Comparison of ENCODE assay signal across 8 cellular contexts in the genomic region with DNA sequence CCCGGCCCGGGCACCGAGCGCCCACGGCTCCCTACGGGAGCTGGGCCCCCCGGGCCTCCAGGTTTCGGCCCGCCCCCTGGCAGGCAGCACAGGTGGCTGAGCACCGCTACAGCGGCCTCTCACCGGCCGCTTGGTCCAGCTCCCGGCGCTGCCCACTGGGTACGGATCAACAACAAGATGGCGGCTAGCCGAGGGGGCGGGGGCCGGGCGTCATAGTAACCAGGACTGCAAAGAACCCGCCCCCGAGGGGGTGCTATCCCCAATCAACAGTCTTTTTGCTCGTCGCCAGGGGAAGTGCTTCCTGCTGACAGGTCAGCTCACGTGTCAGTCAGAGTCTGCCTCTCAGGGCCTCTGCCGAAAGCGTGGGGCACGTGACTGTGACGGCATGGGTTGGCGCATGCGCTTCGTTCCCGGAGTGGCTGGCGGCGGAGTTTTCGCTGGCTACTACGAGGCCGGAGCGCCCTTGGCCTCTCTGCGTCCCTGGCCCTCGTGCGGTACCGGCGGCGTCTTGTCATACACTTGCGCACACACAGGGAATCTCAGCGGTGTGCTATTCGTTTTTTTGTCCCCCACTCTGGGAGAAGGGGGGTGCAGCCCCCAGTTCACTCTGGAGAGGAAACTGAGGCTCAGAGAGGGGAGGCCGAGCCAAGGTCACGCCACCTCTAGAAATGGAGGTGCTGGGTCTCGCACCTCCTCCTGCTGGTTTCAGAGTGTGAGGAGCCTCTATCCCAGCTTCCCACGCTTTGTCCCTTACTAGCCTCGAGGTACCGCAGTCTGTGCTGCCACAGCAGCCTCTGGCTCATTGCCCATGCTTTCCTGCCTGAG. TPM values are rescaled to one million over a fixed set of nuclear protein-coding genes. Genes with fewer than 3 reads are reported as not detected.
A peak's percentile ranks its signal among the peaks of the same experiment; 100 is the strongest.
DNase-seq lines count a peak whose midpoint lies in the region; ATAC-seq and TF ChIP-seq lines count a peak whose summit lies in the region.

IP6K1 (minus strand) TSS at position 186 of the 825 bp plus-strand sequence. CDS start 38,502 bp downstream, outside the sequence.

- H3K9me3 ChIP-seq in HAP-1 (no peaks in the 10 kb centered on the region), MM.1S (replicated peaks; ENCODE audit: insufficient read depth, low read length) (no peaks in the 10 kb centered on the region)

- no peak for TF ChIP-seq CTCF in MM.1S (IDR thresholded peaks at IDR 0.05; ENCODE audit: low read length)
- no peak for TF ChIP-seq CTCF in nephron progenitor cell (IDR thresholded peaks at IDR 0.05)

- peak within 1 kb of the TSS; percentile 97 for H3K4me3 ChIP-seq in HAP-1
- peak within 1 kb of the TSS; percentile 79 for H3K4me3 ChIP-seq in MM.1S (ENCODE audit: low read length)

- H3K4me2 ChIP-seq in MM.1S (ENCODE audit: low read depth, low read length) = peak within 1 kb of the TSS; percentile 97

- H3K9me3 Mint-ChIP-seq in nephron progenitor cell = no peaks in the 10 kb centered on the region
- H3K9me3 Mint-ChIP-seq in stimulated activated naive CD8-positive, alpha-beta T cell treated with anti-CD3 and anti-CD28 coated beads, Interleukin-15, amount 100 ng/mL, for 72 hours = no peaks in the 10 kb centered on the region

- H3K79me2 ChIP-seq in MM.1S (ENCODE audit: low read length) = peaks cover 44% of the 10 kb centered on the region

- peak; percentile 100 for ATAC-seq in stimulated activated naive CD8-positive, alpha-beta T cell treated with anti-CD3 and anti-CD28 coated beads, Interleukin-15, amount 100 ng/mL, for 72 hours

- peaks cover 19% of the 10 kb centered on the region for H3K36me3 Mint-ChIP-seq in nephron progenitor cell (ENCODE audit: low read depth)

- H3K9ac ChIP-seq in MM.1S (ENCODE audit: low read length) = peak within 1 kb of the TSS; percentile 92

- H3K27me3 Mint-ChIP-seq in nephron progenitor cell (ENCODE audit: low read depth, poor library complexity) = no peaks in the 10 kb centered on the region
- H3K27me3 Mint-ChIP-seq in stimulated activated naive CD8-positive, alpha-beta T cell treated with anti-CD3 and anti-CD28 coated beads, Interleukin-15, amount 100 ng/mL, for 72 hours = no peaks in the 10 kb centered on the region

- H3K4me1 Mint-ChIP-seq in nephron progenitor cell = peaks cover 42% of the 10 kb centered on the region
- H3K4me1 Mint-ChIP-seq in stimulated activated naive CD8-positive, alpha-beta T cell treated with anti-CD3 and anti-CD28 coated beads, Interleukin-15, amount 100 ng/mL, for 72 hours = peaks cover 37% of the 10 kb centered on the region

- in situ Hi-C loops in G401 (cut with HindIII; ENCODE audit: low sequenced_read_pairs) = no loop called here
- in situ Hi-C loops in HAP-1 (cut with MboI; ENCODE audit: low sequenced_read_pairs) = no loop called here

- H2AFZ ChIP-seq in MM.1S (ENCODE audit: low read length) = peak within 1 kb of the TSS; percentile 90

- H3K4me3 Mint-ChIP-seq in nephron progenitor cell = peak within 1 kb of the TSS; percentile 87
- peak within 1 kb of the TSS; percentile 91 to 96 for H3K4me3 Mint-ChIP-seq in stimulated activated naive CD8-positive, alpha-beta T cell treated with anti-CD3 and anti-CD28 coated beads, Interleukin-15, amount 100 ng/mL, for 72 hours

- H3K9me2 ChIP-seq in MM.1S (replicated peaks; ENCODE audit: insufficient read depth, low read length) = no peaks in the 10 kb centered on the region

- H3K27ac Mint-ChIP-seq in nephron progenitor cell = peak within 1 kb of the TSS; percentile 83
- peak within 1 kb of the TSS; percentile 96 to 98 for H3K27ac Mint-ChIP-seq in stimulated activated naive CD8-positive, alpha-beta T cell treated with anti-CD3 and anti-CD28 coated beads, Interleukin-15, amount 100 ng/mL, for 72 hours

- DNase-seq in G401 (ENCODE audit: low spot score) (peak; percentile 100), HAP-1 (ENCODE audit: low spot score in 2 of 2) (peak; percentile 99 to 100), MM.1S (peak; percentile 100), SIG-M5 (lab: John Stamatoyannopoulos, UW) (peak; percentile 98), activated gamma-delta T cell (lab: John Stamatoyannopoulos, UW) (peak; percentile 96), fibroblast of the conjunctiva (ENCODE audit: low read depth) (peak; percentile 100), nephron progenitor cell (peak; percentile 100)
- DNase-seq in stimulated activated naive CD8-positive, alpha-beta T cell treated with anti-CD3 and anti-CD28 coated beads, Interleukin-15, amount 100 ng/mL, for 72 hours = peak; percentile 99 to 100

- peak within 1 kb of the TSS; percentile 58; the same call in 1 of the 2 replicates for H3K27ac ChIP-seq in MM.1S (ENCODE audit: low read length)

- peaks cover 11% of the 10 kb centered on the region for H3K4me1 ChIP-seq in HAP-1
- peaks cover 6% of the 10 kb centered on the region for H3K4me1 ChIP-seq in MM.1S (ENCODE audit: low read length)

- H3K27me3 ChIP-seq in HAP-1 (ENCODE audit: low read depth) (no peaks in the 10 kb centered on the region), MM.1S (replicated peaks; ENCODE audit: insufficient read depth, low read length) (no peaks in the 10 kb centered on the region; the same call in 1 of the 2 replicates)

- H3K36me3 ChIP-seq in HAP-1 (replicated peaks) (peaks cover 24% of the 10 kb centered on the region), MM.1S (replicated peaks; ENCODE audit: insufficient read depth, low read length) (no peaks in the 10 kb centered on the region)

- no peaks in the 10 kb centered on the region for H3F3A ChIP-seq in MM.1S (ENCODE audit: insufficient read depth, low read length)

- H4K20me1 ChIP-seq in MM.1S (ENCODE audit: insufficient read depth, low read length) = no peaks in the 10 kb centered on the region

RNA-seq across cellular contexts. Expression of gene IP6K1, which starts in this region (rescaled TPM):
- 33.2 and 42.5 TPM in 2 replicates for total RNA-seq in G401 (2014; rRNA removed; shearing (Covaris generic))

Comparison
In these comparisons a context has a peak if more than half of its experiments do, and no peak if none do; other contexts are left out.
1. Peak in every context shown above with its lines: DNase-seq, ATAC-seq, H3K4me3 ChIP-seq and H3K27ac ChIP-seq.